8 cellular contexts compared by ENCODE assay signal in the genomic region with DNA sequence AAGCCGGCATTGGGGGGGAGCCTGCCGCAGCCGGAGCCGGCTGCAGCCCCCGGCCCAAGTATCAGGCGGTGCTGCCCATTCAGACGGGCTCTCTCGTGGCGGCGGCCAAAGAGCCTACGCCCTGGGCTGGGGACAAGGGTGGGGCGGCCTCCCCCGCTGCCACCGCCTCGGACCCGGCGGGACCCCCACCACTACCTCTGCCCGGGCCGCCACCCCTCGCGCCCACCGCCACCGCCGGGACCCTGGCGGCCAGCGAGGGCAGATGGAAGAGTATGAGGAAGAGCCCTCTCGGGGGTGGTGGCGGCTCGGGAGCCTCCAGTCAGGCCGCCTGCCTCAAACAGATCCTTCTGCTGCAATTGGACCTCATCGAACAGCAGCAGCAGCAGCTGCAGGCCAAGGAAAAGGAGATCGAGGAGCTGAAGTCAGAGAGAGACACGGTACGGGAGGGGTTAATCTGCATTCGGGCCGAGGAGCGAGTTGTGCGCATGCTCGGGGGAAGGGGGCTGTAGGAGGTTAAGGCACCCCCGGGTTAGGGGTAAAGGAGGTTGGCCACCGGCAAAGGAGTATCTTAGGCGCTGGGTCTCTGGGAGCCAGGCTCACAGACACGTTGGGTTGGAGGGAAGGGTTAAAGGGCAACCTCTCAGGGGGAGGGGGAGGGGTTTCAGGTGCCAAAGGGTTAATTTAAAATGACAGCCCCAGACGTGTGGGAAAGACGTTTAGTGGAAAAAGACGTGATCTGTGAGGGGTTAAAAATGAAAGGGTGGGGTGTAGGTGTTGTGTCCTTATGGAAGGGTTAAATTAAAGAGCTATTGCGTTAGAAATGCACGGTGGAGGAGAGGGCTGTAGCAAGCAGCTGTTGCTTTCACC. TPM values are rescaled to one million over a fixed set of nuclear protein-coding genes. Genes with fewer than 3 reads are reported as not detected.
DNase-seq lines count a peak whose midpoint lies in the region; ATAC-seq, FAIRE-seq and TF ChIP-seq lines count a peak whose summit lies in the region.

No MANE protein-coding gene starts in this region.

- H3K4me2 ChIP-seq in astrocyte (ENCODE audit: low read length), result peak overlapping the region; percentile 93
- peak overlapping the region; percentile 94 for H3K4me2 ChIP-seq in hepatocyte

- peak overlapping the region; percentile 95 for H3K4me3 Mint-ChIP-seq in astrocyte (ENCODE audit: unreplicated experiment)

- in situ Hi-C loops in KBM-7 (cut with MboI; ENCODE audit: low pct_unique_long_range_greater_than_20kb, low sequenced_read_pairs) (no loop called here), SK-MEL-5 (cut with HindIII; ENCODE audit: low pct_unique_long_range_greater_than_20kb, low sequenced_read_pairs) (no loop called here)

- H3K9me2 ChIP-seq in hepatocyte (replicated peaks; ENCODE audit: insufficient read depth), result no peaks in the 10 kb centered on the region

- H3K27ac Mint-ChIP-seq in astrocyte (ENCODE audit: unreplicated experiment), result peak overlapping the region; percentile 95

- peak overlapping the region; percentile 97 for H3K4me3 ChIP-seq in AG04450 (ENCODE audit: low read depth, low read length)
- H3K4me3 ChIP-seq in astrocyte (ENCODE audit: insufficient read depth, low read depth, low read length), result peak overlapping the region; percentile 84
- peak overlapping the region; percentile 98 for H3K4me3 ChIP-seq in hepatocyte
- peak overlapping the region; percentile 97 for H3K4me3 ChIP-seq in retinal pigment epithelial cell (ENCODE audit: low read length)

- peak overlapping the region; percentile 89 for H3K9ac ChIP-seq in astrocyte (ENCODE audit: low read length)

- H3K9me3 ChIP-seq in AG04450 (ENCODE audit: control insufficient read depth, insufficient read depth, low read length) (no peaks in the 10 kb centered on the region), astrocyte (ENCODE audit: insufficient read depth, low read depth, low read length) (no peaks in the 10 kb centered on the region), hepatocyte (ENCODE audit: low read depth) (no peaks in the 10 kb centered on the region)

- peak; percentile 23 for ATAC-seq in GM18498 (IDR thresholded peaks at IDR 0.05; ENCODE audit: unreplicated experiment)
- ATAC-seq in HG02981 (IDR thresholded peaks at IDR 0.05; ENCODE audit: unreplicated experiment), result no peak

- no peak for DNase-seq in AG04450 (ENCODE audit: low read depth, low spot score)
- DNase-seq in KBM-7, result peak; percentile 59
- DNase-seq in SK-MEL-5 (ENCODE audit: low read depth, low spot score), result peak; percentile 62
- DNase-seq in astrocyte (ENCODE audit: low read depth), result no peak
- DNase-seq in hepatocyte (ENCODE audit: low spot score), result peak; percentile 72
- DNase-seq in retinal pigment epithelial cell (ENCODE audit: low read depth), result no peak

- H3K27me3 Mint-ChIP-seq in astrocyte (ENCODE audit: low read depth, unreplicated experiment), result no peaks in the 10 kb centered on the region

- whole genome bisulfite sequencing in hepatocyte (ENCODE audit: low lambda C conversion rate, missing lambda C conversion rate), result under 1% methylated on average over 29 of the region's 48 CpGs

- CTCF ChIA-PET in AG04450 (lab: Charles Lee), result interaction anchor here (0.6 to 8.1 kb wide), 9 partner anchors 9 to 96 kb away, joined by 3 to 83 read pairs (median 7); partner anchors contain the start of gene WIPF2

- peaks cover under 1% of the 10 kb centered on the region for H3K9me3 Mint-ChIP-seq in astrocyte (ENCODE audit: unreplicated experiment)

- peaks cover 11% of the 10 kb centered on the region for H3K4me1 Mint-ChIP-seq in astrocyte (ENCODE audit: low read depth, unreplicated experiment)

- H3K79me2 ChIP-seq in astrocyte (ENCODE audit: insufficient read depth, low read length), result peaks cover 73% of the 10 kb centered on the region
- H3K79me2 ChIP-seq in hepatocyte, result peaks cover 82% of the 10 kb centered on the region

- FAIRE-seq in astrocyte (lab: Jason Lieb, UNC), result no peak

- H3K27ac ChIP-seq in AG04450 (ENCODE audit: low read depth, low read length) (peak overlapping the region; percentile 39), astrocyte (ENCODE audit: low read depth, low read length) (peak overlapping the region; percentile 71), hepatocyte (peak overlapping the region; percentile 94)

- POLR2A ChIA-PET in AG04450 (lab: Yijun Ruan, JAX), result interaction anchor here (0.5 to 5.4 kb wide), 7 partner anchors 11 to 143 kb away, joined by 3 to 66 read pairs (median 3); partner anchors contain the start of genes CASC3, NR1D1 and PSMD3

- H3K4me1 ChIP-seq in astrocyte (ENCODE audit: insufficient read depth, low read length) (peaks cover 11% of the 10 kb centered on the region), hepatocyte (ENCODE audit: insufficient read depth) (peaks cover 21% of the 10 kb centered on the region)

- H3K36me3 ChIP-seq in astrocyte (ENCODE audit: insufficient read depth, low read length), result peaks cover 15% of the 10 kb centered on the region
- H3K36me3 ChIP-seq in hepatocyte (replicated peaks; ENCODE audit: insufficient read depth, low read depth), result no peaks in the 10 kb centered on the region

- H4K20me1 ChIP-seq in astrocyte (ENCODE audit: insufficient read depth, low read length) (peaks cover 43% of the 10 kb centered on the region), hepatocyte (ENCODE audit: insufficient read depth, poor library complexity, severe bottlenecking) (peaks cover 47% of the 10 kb centered on the region)

- TF ChIP-seq CTCF in AG04450 (IDR thresholded peaks at IDR 0.05; ENCODE audit: low read depth, low read length), result no peak
- TF ChIP-seq CTCF in astrocyte (IDR thresholded peaks at IDR 0.05; ENCODE audit: insufficient read depth, low read depth, low read length), result no peak
- TF ChIP-seq CTCF in hepatocyte (IDR thresholded peaks at IDR 0.05; ENCODE audit: poor library complexity), result no peak
- no peak for TF ChIP-seq CTCF in retinal pigment epithelial cell (conservative IDR thresholded peaks at IDR 0.05; ENCODE audit: low read depth, low read length)

- H3K36me3 Mint-ChIP-seq in astrocyte (ENCODE audit: low read depth, unreplicated experiment), result peaks cover 7% of the 10 kb centered on the region

- H2AFZ ChIP-seq in astrocyte (ENCODE audit: low read depth, low read length) (no peak overlapping the region), hepatocyte (peak overlapping the region; percentile 60)

- H3K27me3 ChIP-seq in AG04450 (ENCODE audit: control insufficient read depth, insufficient read depth, low read length) (no peaks in the 10 kb centered on the region), astrocyte (ENCODE audit: insufficient read depth, low read length) (no peaks in the 10 kb centered on the region), hepatocyte (no peaks in the 10 kb centered on the region)

RNA-seq across cellular contexts. Expression of gene MSL1, which starts 1.4 kb away (rescaled TPM):
- polyA plus RNA-seq in AG04450 (2011; rRNA removed) (69.8 and 92.2 TPM in 2 replicates), hepatocyte (26.7 and 31.4 TPM in 2 replicates)
- 37.4 and 53.7 TPM in 2 replicates for polyA minus RNA-seq in AG04450 (2011; rRNA and poly(A)+ RNA removed)
- total RNA-seq in SK-MEL-5 (2014; rRNA removed; shearing (Covaris generic)), result 43.3 and 48.9 TPM in 2 replicates
- polyA plus RNA-seq in SK-MEL-5 (2015; cell fraction: cytosol; rRNA removed), result 41.3 and 45.2 TPM in 2 replicates
- 151 and 168 TPM in 2 replicates for polyA plus RNA-seq in SK-MEL-5 (2015; cell fraction: nucleus; rRNA removed)
- total RNA-seq in astrocyte (81.9 and 83.3 TPM in 2 replicates), hepatocyte (71.9 and 81.6 TPM in 2 replicates)

RNA-seq across cellular contexts. Expression of gene CASC3, which starts 17.2 kb away (rescaled TPM):
- 40.1 and 46.9 TPM in 2 replicates for polyA plus RNA-seq in AG04450 (2011; rRNA removed)
- polyA minus RNA-seq in AG04450 (2011; rRNA and poly(A)+ RNA removed), result 28.2 and 30.8 TPM in 2 replicates
- total RNA-seq in SK-MEL-5 (2014; rRNA removed; shearing (Covaris generic)), result 26.4 and 32.0 TPM in 2 replicates
- polyA plus RNA-seq in SK-MEL-5 (2015; cell fraction: cytosol; rRNA removed), result 37.8 and 44.1 TPM in 2 replicates
- polyA plus RNA-seq in SK-MEL-5 (2015; cell fraction: nucleus; rRNA removed), result 94.2 and 105 TPM in 2 replicates
- total RNA-seq in astrocyte, result 55.0 and 56.1 TPM in 2 replicates
- 26.7 and 30.2 TPM in 2 replicates for total RNA-seq in hepatocyte
- polyA plus RNA-seq in hepatocyte, result 33.0 and 37.5 TPM in 2 replicates

RNA-seq across cellular contexts. Expression of gene NR1D1, which starts 22.8 kb away (rescaled TPM):
- polyA plus RNA-seq in AG04450 (2011; rRNA removed) (0.62 and 1.0 TPM in 2 replicates), hepatocyte (6.9 and 7.1 TPM in 2 replicates)
- polyA minus RNA-seq in AG04450 (2011; rRNA and poly(A)+ RNA removed), result 2.0 and 3.1 TPM in 2 replicates
- 2.1 and 2.4 TPM in 2 replicates for total RNA-seq in SK-MEL-5 (2014; rRNA removed; shearing (Covaris generic))
- 10.0 and 13.4 TPM in 2 replicates for polyA plus RNA-seq in SK-MEL-5 (2015; cell fraction: cytosol; rRNA removed)
- polyA plus RNA-seq in SK-MEL-5 (2015; cell fraction: nucleus; rRNA removed), result 7.7 and 8.9 TPM in 2 replicates
- total RNA-seq in astrocyte (8.7 and 10.1 TPM in 2 replicates), hepatocyte (2.3 and 3.0 TPM in 2 replicates)

RNA-seq across cellular contexts. Expression of gene RAPGEFL1, which starts 54.1 kb away (rescaled TPM):
- 2.9 and 3.0 TPM in 2 replicates for polyA plus RNA-seq in AG04450 (2011; rRNA removed)
- 4.2 and 4.3 TPM in 2 replicates for polyA minus RNA-seq in AG04450 (2011; rRNA and poly(A)+ RNA removed)
- 1.9 and 2.4 TPM in 2 replicates for total RNA-seq in SK-MEL-5 (2014; rRNA removed; shearing (Covaris generic))
- polyA plus RNA-seq in SK-MEL-5 (2015; cell fraction: cytosol; rRNA removed), result 4.5 and 7.9 TPM in 2 replicates
- polyA plus RNA-seq in SK-MEL-5 (2015; cell fraction: nucleus; rRNA removed), result 16.9 and 21.1 TPM in 2 replicates
- total RNA-seq in astrocyte, result 6.8 and 7.0 TPM in 2 replicates
- total RNA-seq in hepatocyte, result 4.0 and 4.9 TPM in 2 replicates
- 4.2 and 6.0 TPM in 2 replicates for polyA plus RNA-seq in hepatocyte

Comparison
In these comparisons a context has a peak if more than half of its experiments do, and no peak if none do; other contexts are left out.
1. DNase-seq: peak in KBM-7 (single experiment), SK-MEL-5 (single experiment) and hepatocyte (single experiment); none in AG04450 (single experiment), astrocyte (single experiment) and retinal pigment epithelial cell (single experiment).
2. H3K27ac ChIP-seq: peak in every context shown above with its lines; median percentile 94 in hepatocyte; 71 in astrocyte; 39 in AG04450.
3. Peak in every context shown above with its lines, with median percentiles within 50 percentile points of each other: H3K4me3 ChIP-seq.